In the genomic region with DNA sequence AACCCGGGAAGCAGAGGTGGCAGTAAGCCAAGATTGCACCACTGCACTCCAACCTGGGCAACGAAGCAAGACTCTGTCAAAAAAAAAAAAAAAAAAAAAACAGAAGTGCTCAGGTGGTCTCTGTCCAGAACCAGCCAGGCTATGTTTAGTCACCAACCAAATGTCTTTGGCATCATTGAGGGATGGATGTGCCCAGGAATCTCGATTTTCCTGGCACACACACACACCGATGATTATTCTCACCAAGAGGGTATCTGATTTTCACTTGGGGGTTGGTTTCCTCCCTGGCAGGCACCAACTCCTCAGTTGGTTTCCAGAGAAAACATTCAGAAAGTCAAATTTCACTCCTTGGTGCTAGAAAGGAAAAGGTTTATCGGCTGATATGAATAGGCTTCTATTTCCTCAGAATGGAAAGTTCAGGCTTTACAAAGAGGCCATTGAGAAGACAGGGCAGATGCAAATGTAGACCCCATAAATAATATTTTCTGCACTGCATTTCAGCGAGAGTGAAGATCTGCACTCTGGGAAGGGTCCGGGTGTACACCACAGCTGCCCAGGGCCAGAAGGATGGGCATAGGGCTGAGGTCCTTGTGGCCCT, we compare ENCODE assay signal across 19 cellular contexts.
"Had no signal": no experiment of that assay in that cellular context is flagged by ENCODE, and none has a peak within 500 bp of the region (broad histone marks: within the 10 kb centered on the region; RNA-seq: fewer than 3 reads in every experiment).

No MANE protein-coding gene starts in this region.

- H3K27me3 ChIP-seq: right lobe of liver had no signal

- DNase-seq: activated CD4-positive, alpha-beta T cell treated with anti-CD3 and anti-CD28 coated beads, Interleukin-2, amount 10 ng/mL, durations not matched to agents 7 days and 5 days; activated CD8-positive, alpha-beta T cell treated with anti-CD3 and anti-CD28 coated beads, Interleukin-2, amount 10 ng/mL, durations not matched to agents 7 days and 5 days; activated effector memory CD4-positive, alpha-beta T cell treated with Interleukin-2 at 50 U/mL for 16 hours; activated naive CD4-positive, alpha-beta T cell treated with anti-CD3 and anti-CD28 coated beads, Interleukin-2, amount 10 ng/mL, durations not matched to agents 7 days and 5 days; activated naive CD8-positive, alpha-beta T cell treated with anti-CD3 and anti-CD28 coated beads, Interleukin-2, amount 50 U/mL, for 24 hours; activated T-cell treated with anti-CD3 and anti-CD28 coated beads, Interleukin-2, amount 50 U/mL, for 24 hours; cerebellar nuclear complex; dermis blood vessel endothelial cell; effector memory CD4-positive, alpha-beta T cell; foreskin fibroblast; glutamatergic neuron; hypothalamus; islet precursor cell; right lobe of liver; stimulated activated CD4-positive, alpha-beta T cell treated with anti-CD3 and anti-CD28 coated beads, Interleukin-4, amount 100 ng/mL, for 4 hours had no signal

- H3K4me3 ChIP-seq: prostate gland, right lobe of liver had no signal

- H3K27ac ChIP-seq: epithelial cell of prostate, prostate gland, right lobe of liver had no signal

- H3K4me1 ChIP-seq: prostate gland had no signal

- H3K9me3 ChIP-seq: prostate gland, right lobe of liver had no signal

- H3K36me3 ChIP-seq: prostate gland had no signal

- ATAC-seq: activated CD4-positive, CD25-positive, alpha-beta regulatory T cell treated with anti-CD3 and anti-CD28 coated beads, Interleukin-2, amount 50 U/mL, for 24 hours; activated CD8-positive, alpha-beta T cell treated with anti-CD3 and anti-CD28 coated beads, Interleukin-2, amount 10 ng/mL, durations not matched to agents 7 days and 5 days; activated naive CD8-positive, alpha-beta T cell treated with anti-CD3 and anti-CD28 coated beads, Interleukin-2, amount 50 U/mL, for 24 hours; stimulated activated memory B cell treated with anti-CD40 and anti-IgM and Interleukin-4, amounts not matched to agents 10 μg/mL and 1 μg/mL and 100 μg/mL, for 72 hours had no signal
